In genomic region chr11:122816701-122817100, GRCh38 we compare ENCODE assay signal across 1 cellular context.
TF ChIP-seq lines count a peak whose summit lies in the region.

No MANE protein-coding gene starts in this region.

TF ChIP-seq in endothelial cell of umbilical vein, 7 proteins besides CTCF, POLR2A, EP300 and RAD21:
- no peak for TF ChIP-seq EZH2 (IDR thresholded peaks at IDR 0.05; ENCODE audit: borderline replicate concordance, low read depth, low read length, severe bottlenecking)
- no peak for TF ChIP-seq MYC (IDR thresholded peaks at IDR 0.05; ENCODE audit: low read depth, low read length)
- TF ChIP-seq FOS (IDR thresholded peaks at IDR 0.05; ENCODE audit: borderline replicate concordance, insufficient read depth, low read length): no peak
- no peak for TF ChIP-seq JUN (IDR thresholded peaks at IDR 0.05; ENCODE audit: borderline replicate concordance, insufficient read depth, insufficient read length, low read depth)
- no peak for TF ChIP-seq GATA2 (IDR thresholded peaks at IDR 0.05; ENCODE audit: insufficient read depth, insufficient read length, low read depth, low read length)
- TF ChIP-seq MAX (IDR thresholded peaks at IDR 0.05; ENCODE audit: insufficient read depth, insufficient read length): no peak
- no peak for TF ChIP-seq POLR2AphosphoS5 (IDR thresholded peaks at IDR 0.05; ENCODE audit: insufficient read depth, low read depth, low read length)
